In the genomic region with DNA sequence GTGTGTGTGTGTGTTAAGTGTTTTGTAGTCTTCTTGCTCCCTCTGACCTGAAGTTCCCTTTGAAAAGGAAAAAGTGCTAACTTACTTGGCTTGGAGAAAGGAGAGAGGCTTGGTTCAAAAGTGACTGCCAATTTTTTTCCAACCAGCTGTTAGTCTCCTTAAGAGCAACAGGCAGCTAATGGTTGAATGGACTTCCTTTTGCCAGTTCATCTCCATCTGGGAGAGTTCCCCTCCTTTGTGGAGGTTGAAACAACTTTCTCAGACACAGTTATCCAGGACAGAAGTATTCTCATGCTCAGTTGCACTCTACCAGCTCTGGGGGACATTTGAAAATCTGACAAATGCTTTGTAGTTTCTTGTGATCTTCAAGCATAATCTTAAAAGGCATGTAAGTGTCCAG, we compare ENCODE assay signal across 11 cellular contexts. TPM values are rescaled to one million over a fixed set of nuclear protein-coding genes. Genes with fewer than 3 reads are reported as not detected.
DNase-seq lines count a peak whose midpoint lies in the region; ATAC-seq and TF ChIP-seq lines count a peak whose summit lies in the region.
"Had no signal": no experiment of that assay in that cellular context is flagged by ENCODE, and none has a peak within 500 bp of the region (broad histone marks: within the 10 kb centered on the region; RNA-seq: fewer than 3 reads in every experiment).

No MANE protein-coding gene starts in this region.

- peaks cover 45% of the 10 kb centered on the region for H3K4me1 ChIP-seq in HUES48 (ENCODE audit: control insufficient read depth, insufficient read depth, low read length)
- H3K4me1 ChIP-seq in effector memory CD4-positive, alpha-beta T cell (ENCODE audit: control insufficient read depth, insufficient read depth, low read length, poor library complexity, severe bottlenecking) = peaks cover 48% of the 10 kb centered on the region

- H3K9ac ChIP-seq in HUES48 (ENCODE audit: low read depth, low read length) = no peak overlapping the region

- TF ChIP-seq CTCF in nephron (IDR thresholded peaks at IDR 0.05; ENCODE audit: unreplicated experiment in 3 of 3) = no peak

- H3K9me3 ChIP-seq in HUES48 (ENCODE audit: control insufficient read depth, insufficient read depth, low read length) = no peaks in the 10 kb centered on the region
- H3K9me3 ChIP-seq in effector memory CD4-positive, alpha-beta T cell (ENCODE audit: control insufficient read depth, low read length) = no peaks in the 10 kb centered on the region

- H3K27me3 Mint-ChIP-seq in nephron (ENCODE audit: low read depth) = peaks cover 6% of the 10 kb centered on the region

- no peaks in the 10 kb centered on the region for H3K36me3 ChIP-seq in HUES48 (ENCODE audit: control insufficient read depth, insufficient read depth, low read length)
- peaks cover 11% of the 10 kb centered on the region for H3K36me3 ChIP-seq in effector memory CD4-positive, alpha-beta T cell (ENCODE audit: control insufficient read depth, insufficient read depth, low read length)

- DNase-seq in Caki2 (ENCODE audit: low read depth) (peak; percentile 65), HUDEP-2 (lab: John Stamatoyannopoulos, UW; ENCODE audit: unreplicated experiment in 76 of 76) (no peak)
- no peak for DNase-seq in effector memory CD4-positive, alpha-beta T cell
- DNase-seq: activated effector memory CD4-positive, alpha-beta T cell treated with Interleukin-2 at 50 U/mL for 16 hours; kidney; NCI-H510A had no signal

- peaks cover 4% of the 10 kb centered on the region for H3K36me3 Mint-ChIP-seq in nephron (ENCODE audit: low read depth)

- in situ Hi-C loops in Caki2 (cut with HindIII; ENCODE audit: low pct_unique_long_range_greater_than_20kb, low sequenced_read_pairs) = no loop called here

- no peak for ATAC-seq in HG02798 (IDR thresholded peaks at IDR 0.05; ENCODE audit: poor library complexity, unreplicated experiment)
- no peak for ATAC-seq in GM21528 (IDR thresholded peaks at IDR 0.05; ENCODE audit: low FRiP score, unreplicated experiment)
- ATAC-seq in HG03108 (IDR thresholded peaks at IDR 0.05; ENCODE audit: unreplicated experiment) = no peak

- H3K4me3 Mint-ChIP-seq in nephron = peak overlapping the region in 1 of 3 experiments; percentile 31

- no peaks in the 10 kb centered on the region for H3K27me3 ChIP-seq in HUES48 (ENCODE audit: control insufficient read depth, insufficient read depth, low read length)
- no peaks in the 10 kb centered on the region for H3K27me3 ChIP-seq in effector memory CD4-positive, alpha-beta T cell (replicated peaks; ENCODE audit: control insufficient read depth, insufficient read depth, low read length, poor library complexity, severe bottlenecking)

- peaks cover 6% of the 10 kb centered on the region for H3K9me3 Mint-ChIP-seq in nephron

- peak overlapping the region; percentile 4 for H3K27ac ChIP-seq in HUES48 (ENCODE audit: low read depth, low read length)
- H3K27ac ChIP-seq in effector memory CD4-positive, alpha-beta T cell (ENCODE audit: insufficient read depth, low read length, poor library complexity, severe bottlenecking) = peak overlapping the region; percentile 80

- H3K4me1 Mint-ChIP-seq in nephron = peaks cover 65% of the 10 kb centered on the region

- H3K27ac Mint-ChIP-seq in nephron = peak overlapping the region; percentile 64 to 90 (median 75)

- no peak overlapping the region for H3K4me3 ChIP-seq in HUES48 (ENCODE audit: low read depth, low read length)
- H3K4me3 ChIP-seq in effector memory CD4-positive, alpha-beta T cell (ENCODE audit: insufficient read depth, low read depth, low read length, poor library complexity, severe bottlenecking) = peak overlapping the region; percentile 69

RNA-seq across cellular contexts. Expression of gene RIPOR2, which starts 4.5 kb away (rescaled TPM):
- 2.3 and 13.6 TPM in 2 replicates for total RNA-seq in Caki2 (2014; rRNA removed; shearing (Covaris generic); ENCODE audit: low replicate concordance)
